30 cellular contexts compared by ENCODE assay signal in the genomic region with DNA sequence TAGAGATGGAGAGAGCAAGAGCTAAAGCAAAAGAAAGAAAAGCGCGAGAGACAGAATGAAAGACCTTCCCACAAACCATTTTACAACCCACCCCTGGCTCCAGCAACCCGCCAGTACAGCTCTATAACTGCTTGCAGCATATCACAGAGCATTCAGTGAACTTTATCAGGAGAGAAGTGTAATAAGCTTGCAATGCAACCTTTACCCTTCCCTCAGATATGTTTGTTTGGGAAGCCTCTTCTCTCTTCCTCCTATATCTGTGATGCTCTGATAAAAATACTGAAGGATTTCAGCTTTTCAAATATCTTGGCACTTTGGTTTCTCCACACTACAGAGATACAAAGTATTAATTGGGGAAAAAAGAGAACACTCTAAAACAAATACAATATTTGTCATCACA. TPM values are rescaled to one million over a fixed set of nuclear protein-coding genes. Genes with fewer than 3 reads are reported as not detected.
"Had no signal": no experiment of that assay in that cellular context is flagged by ENCODE, and none has a peak within 500 bp of the region (broad histone marks: within the 10 kb centered on the region; RNA-seq: fewer than 3 reads in every experiment).

No MANE protein-coding gene starts in this region.

- H3K27ac ChIP-seq: colonic mucosa, epithelial cell of prostate, esophagus squamous epithelium, gastrocnemius medialis, heart right ventricle, left ventricle myocardium inferior, lower lobe of right lung had no signal

- H3K36me3 Mint-ChIP-seq: mesothelial cell of epicardium had no signal

- H3K9me3 Mint-ChIP-seq: dendritic cell treated with granulocyte-macrophage colony-stimulating factor and Interleukin-4, amounts not matched to agents 40 ng/mL and 50 ng/mL, for 4 days; effector memory CD8-positive, alpha-beta T cell had no signal

- H3K4me1 Mint-ChIP-seq: endodermal cell, mesothelial cell of epicardium had no signal

- H3K4me3 ChIP-seq: colonic mucosa, esophagus squamous epithelium, gastrocnemius medialis, heart right ventricle, left ventricle myocardium inferior, lower lobe of right lung, mucosa of descending colon had no signal

- H3K27ac Mint-ChIP-seq: dendritic cell treated with granulocyte-macrophage colony-stimulating factor and Interleukin-4, amounts not matched to agents 40 ng/mL and 50 ng/mL, for 4 days; effector memory CD8-positive, alpha-beta T cell; endodermal cell; mesothelial cell of epicardium had no signal

- DNase-seq: colonic mucosa; cortex of kidney; effector CD8-positive, alpha-beta T cell; effector memory CD8-positive, alpha-beta T cell; endodermal cell; erythroblast; esophagus squamous epithelium; foreskin fibroblast; foreskin melanocyte; gastrocnemius medialis; glutamatergic neuron; head of caudate nucleus; heart right ventricle; hippocampal formation; left cardiac atrium; left ventricle myocardium inferior; lower lobe of right lung; mesenchymal stem cell; mucosa of descending colon had no signal

- ATAC-seq: effector memory CD8-positive, alpha-beta T cell; esophagus mucosa; gastrocnemius medialis; heart right ventricle; left cardiac atrium; lower lobe of right lung; mucosa of descending colon had no signal

- H3K9me3 ChIP-seq: colonic mucosa, esophagus squamous epithelium, gastrocnemius medialis, heart right ventricle, left ventricle myocardium inferior, lower lobe of right lung, mucosa of descending colon had no signal

- H3K4me3 Mint-ChIP-seq: dendritic cell treated with granulocyte-macrophage colony-stimulating factor and Interleukin-4, amounts not matched to agents 40 ng/mL and 50 ng/mL, for 4 days; effector memory CD8-positive, alpha-beta T cell; endodermal cell; mesothelial cell of epicardium had no signal

- H3K4me1 ChIP-seq: colonic mucosa, esophagus squamous epithelium, gastrocnemius medialis, heart right ventricle, left ventricle myocardium inferior, lower lobe of right lung had no signal

- H3K27me3 ChIP-seq: colonic mucosa, esophagus squamous epithelium, gastrocnemius medialis, heart right ventricle had no signal

- H3K36me3 ChIP-seq: colonic mucosa, esophagus squamous epithelium, gastrocnemius medialis, heart right ventricle, left ventricle myocardium inferior, lower lobe of right lung had no signal

RNA-seq across cellular contexts. Expression of gene CRP, which starts 6.9 kb away (rescaled TPM):
- total RNA-seq: chondrocyte, dermis microvascular lymphatic vessel endothelial cell, esophagus mucosa, esophagus squamous epithelium, glomerular endothelial cell, kidney epithelial cell, left cardiac atrium, left ventricle myocardium inferior, lower lobe of right lung, lung microvascular endothelial cell, mesenteric fat pad, mesothelial cell of epicardium, myocyte had no signal
